23 cellular contexts compared by ENCODE assay signal in genomic region chr16:63005356-63005755, GRCh38.
DNase-seq lines count a peak whose midpoint lies in the region; TF ChIP-seq lines count a peak whose summit lies in the region.
"Had no signal": no experiment of that assay in that cellular context is flagged by ENCODE, and none has a peak within 500 bp of the region (broad histone marks: within the 10 kb centered on the region; RNA-seq: fewer than 3 reads in every experiment).

No MANE protein-coding gene starts in this region.

- no peak for TF ChIP-seq CTCF in BE2C (IDR thresholded peaks at IDR 0.05; ENCODE audit: low read depth, low read length)
- TF ChIP-seq CTCF in breast epithelium (IDR thresholded peaks at IDR 0.05) = no peak
- TF ChIP-seq CTCF in tibial artery (IDR thresholded peaks at IDR 0.05) = no peak

- no peak overlapping the region for H3K4me3 ChIP-seq in BE2C (ENCODE audit: low read depth, low read length)
- H3K4me3 ChIP-seq in breast epithelium = no peak overlapping the region
- no peak overlapping the region for H3K4me3 ChIP-seq in tibial artery
- H3K4me3 ChIP-seq: BLaER1 treated with 17β-estradiol and CSF1 and Interleukin-3, amounts not matched to agents 10 nM and 100 nM; GM23338; HAP-1 had no signal

- H3K4me1 ChIP-seq in BE2C (no peaks in the 10 kb centered on the region), breast epithelium (no peaks in the 10 kb centered on the region), tibial artery (no peaks in the 10 kb centered on the region)
- H3K4me1 ChIP-seq: BLaER1 treated with 17β-estradiol and CSF1 and Interleukin-3, amounts not matched to agents 10 nM and 100 nM; HAP-1 had no signal

- H3K9me3 ChIP-seq in BE2C = no peaks in the 10 kb centered on the region; the same call in 1 of the 2 replicates
- no peaks in the 10 kb centered on the region for H3K9me3 ChIP-seq in breast epithelium
- no peaks in the 10 kb centered on the region for H3K9me3 ChIP-seq in tibial artery
- H3K9me3 ChIP-seq: HAP-1 had no signal

- no peak for TF ChIP-seq POLR2A in breast epithelium (IDR thresholded peaks at IDR 0.05)

- intact Hi-C loops in breast epithelium (cut with DNase I; ENCODE audit: low total_unique reads) (no loop called here), tibial artery (cut with DNase I; ENCODE audit: low total_unique reads) (no loop called here)

- no peak overlapping the region for H3K27ac ChIP-seq in breast epithelium
- H3K27ac ChIP-seq in tibial artery = no peak overlapping the region
- H3K27ac ChIP-seq: 22Rv1; BLaER1 treated with 17β-estradiol and CSF1 and Interleukin-3, amounts not matched to agents 10 nM and 100 nM; KMS-11 had no signal

- peak; percentile 32 for DNase-seq in DMS 273 (lab: John Stamatoyannopoulos, UW; ENCODE audit: unreplicated experiment)
- no peak for DNase-seq in DMS 273 treated with DMSO at 0.1 percent for 48 hours (lab: John Stamatoyannopoulos, UW)
- DNase-seq in BE2C = peak; percentile 58
- DNase-seq in NCI-H2227 (lab: John Stamatoyannopoulos, UW; ENCODE audit: unreplicated experiment) = peak; percentile 15
- DNase-seq in SK-N-DZ (ENCODE audit: low spot score) = peak; percentile 51
- DNase-seq in breast epithelium (ENCODE audit: low spot score in 2 of 2) = no peak
- DNase-seq in tibial artery = no peak
- DNase-seq in NCI-H510A treated with DMSO at 0.1 percent for 48 hours (lab: John Stamatoyannopoulos, UW) = no peak
- DNase-seq: ACHN; CD4-positive, alpha-beta memory T cell; GDM1; IMR-90; NCI-H1105 treated with DMSO at 0.1 percent for 48 hours; NCI-H1694 treated with DMSO at 0.1 percent for 48 hours; NCI-H446 treated with DMSO at 0.1 percent for 48 hours; NK-92 treated with Interleukin-12 subunit alpha and Interleukin-12 subunit beta, amount 100 ng/mL, for 24 hours; SIG-M5; T-helper 1 cell had no signal

- H3K27me3 ChIP-seq in BE2C (no peaks in the 10 kb centered on the region), breast epithelium (no peaks in the 10 kb centered on the region), tibial artery (no peaks in the 10 kb centered on the region)
- H3K27me3 ChIP-seq: BLaER1 treated with 17β-estradiol and CSF1 and Interleukin-3, amounts not matched to agents 10 nM and 100 nM had no signal

- H3K36me3 ChIP-seq in BE2C = no peaks in the 10 kb centered on the region
- H3K36me3 ChIP-seq in breast epithelium = no peaks in the 10 kb centered on the region
- no peaks in the 10 kb centered on the region for H3K36me3 ChIP-seq in tibial artery
- H3K36me3 ChIP-seq: BLaER1 treated with 17β-estradiol and CSF1 and Interleukin-3, amounts not matched to agents 10 nM and 100 nM; HAP-1 had no signal

Comparison
In these comparisons a context has a peak if more than half of its experiments do, and no peak if none do; other contexts are left out.
1. DNase-seq: peak in DMS 273 (single experiment), BE2C (single experiment), NCI-H2227 (single experiment) and SK-N-DZ (single experiment); none in DMS 273 treated with DMSO at 0.1 percent for 48 hours (single experiment), breast epithelium (0 of 2), tibial artery (0 of 2) and NCI-H510A treated with DMSO at 0.1 percent for 48 hours (single experiment).